In the genomic region with DNA sequence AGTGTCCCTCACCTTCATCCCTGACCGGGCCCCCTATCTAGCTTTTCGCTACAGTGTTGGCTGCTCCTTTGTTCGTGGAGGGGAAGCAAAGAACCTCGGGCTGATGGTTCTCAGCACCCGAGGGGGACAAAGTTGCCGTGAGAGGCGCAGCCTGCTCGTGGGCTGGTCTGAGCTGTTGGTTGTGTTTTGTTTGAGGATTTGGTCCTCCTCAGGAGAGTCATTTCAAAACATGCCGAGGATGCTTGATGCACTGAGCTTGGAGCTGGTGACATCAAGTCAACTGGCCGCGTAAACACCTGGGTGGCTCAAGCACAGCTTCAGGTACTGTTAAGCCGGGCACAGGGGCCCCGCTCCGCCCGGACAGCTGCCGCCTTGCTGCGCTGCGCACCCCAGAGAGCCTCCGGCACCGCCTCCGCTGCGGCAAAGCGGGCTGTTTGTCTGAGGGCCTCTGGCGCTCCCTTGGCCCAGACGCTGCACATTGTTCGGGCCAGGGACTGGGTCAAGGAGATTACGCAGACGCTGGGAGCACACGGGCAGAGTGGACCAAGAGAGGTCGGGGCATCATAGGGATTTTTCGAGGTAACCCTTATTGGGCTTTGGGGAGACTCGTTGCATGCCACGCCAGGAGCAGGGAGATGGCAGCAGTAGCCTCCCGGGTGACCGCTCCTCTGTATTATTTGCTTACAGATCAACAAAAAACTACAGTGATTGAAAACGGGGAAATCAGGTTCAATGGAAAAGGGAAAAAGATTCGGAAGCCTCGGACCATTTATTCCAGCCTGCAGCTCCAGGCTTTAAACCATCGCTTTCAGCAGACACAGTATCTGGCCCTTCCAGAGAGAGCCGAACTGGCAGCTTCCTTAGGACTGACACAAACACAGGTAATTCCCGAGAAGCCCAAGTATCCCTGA, we compare ENCODE assay signal across 14 cellular contexts. TPM values are rescaled to one million over a fixed set of nuclear protein-coding genes. Genes with fewer than 3 reads are reported as not detected.
DNase-seq lines count a peak whose midpoint lies in the region; ATAC-seq, FAIRE-seq and TF ChIP-seq lines count a peak whose summit lies in the region.
"Had no signal": no experiment of that assay in that cellular context is flagged by ENCODE, and none has a peak within 500 bp of the region (broad histone marks: within the 10 kb centered on the region; RNA-seq: fewer than 3 reads in every experiment).

No MANE protein-coding gene starts in this region.

- peaks cover 6% of the 10 kb centered on the region for H3K9me3 Mint-ChIP-seq in activated T-helper 17 cell treated with anti-CD3 and anti-CD28 coated beads, Interleukin-2, amount 50 U/mL, for 72 hours
- H3K9me3 Mint-ChIP-seq in HFFc6: no peaks in the 10 kb centered on the region

- H3K27ac Mint-ChIP-seq in activated T-helper 17 cell treated with anti-CD3 and anti-CD28 coated beads, Interleukin-2, amount 50 U/mL, for 72 hours: no peak overlapping the region
- H3K27ac Mint-ChIP-seq in HFFc6: no peak overlapping the region

- H3K36me3 ChIP-seq in HepG2 (replicated peaks in 1 of 2; ENCODE audit: control insufficient read depth in 1 of 2, insufficient read depth in 2 of 2, low read length in 2 of 2) (peaks cover 8% of the 10 kb centered on the region in 2 experiments), right lobe of liver (no peaks in the 10 kb centered on the region), mesodermal cell (ENCODE audit: control insufficient read depth, insufficient read depth, low read length) (no peaks in the 10 kb centered on the region)

- H3K4me3 Mint-ChIP-seq in activated T-helper 17 cell treated with anti-CD3 and anti-CD28 coated beads, Interleukin-2, amount 50 U/mL, for 72 hours: peak overlapping the region; percentile 70
- no peak overlapping the region for H3K4me3 Mint-ChIP-seq in HFFc6

- TF ChIP-seq EP300 in HepG2 (IDR thresholded peaks at IDR 0.05; ENCODE audit: low read depth in 2 of 2, low read length in 2 of 2) (no peak), HepG2 (CRISPR knock-in tag; IDR thresholded peaks at IDR 0.05; ENCODE audit: borderline replicate concordance) (no peak)

- H3K4me3 ChIP-seq in HepG2 (replicated peaks in 1 of 3; ENCODE audit: insufficient read depth in 1 of 3, low read depth in 2 of 3, low read length in 3 of 3) (peak overlapping the region; percentile 71 to 79 (median 78)), right lobe of liver (no peak overlapping the region), mesodermal cell (ENCODE audit: extremely low read depth, insufficient read depth, low read length, poor library complexity, severe bottlenecking) (peak overlapping the region; percentile 5)
- H3K4me3 ChIP-seq: GM23248 had no signal

- no peak overlapping the region for H2AFZ ChIP-seq in HepG2 (ENCODE audit: low read length)
- H2AFZ ChIP-seq: GM23248 had no signal

- H3K27me3 ChIP-seq in HepG2 (ENCODE audit: control insufficient read depth in 1 of 2, insufficient read depth in 2 of 2, low read length in 2 of 2) (no peaks in the 10 kb centered on the region; a peak in 1 of 5 replicates), right lobe of liver (peaks cover 5 to 68% of the 10 kb centered on the region in 2 donors)

- POLR2A ChIA-PET in HepG2 (lab: Yijun Ruan, JAX): interaction anchor here (0.6 to 4.8 kb wide), 12 partner anchors 10 to 865 kb away, joined by 3 to 163 read pairs (median 8); a partner anchor contains a TSS

- BruUV-seq in HepG2 (replicated peaks; lab: Mats Ljungman, UMichigan): no TSS peak

- ATAC-seq in HepG2 (peak; percentile 27), right lobe of liver (no peak)
- no peak for ATAC-seq in activated T-helper 17 cell treated with anti-CD3 and anti-CD28 coated beads, Interleukin-2, amount 50 U/mL, for 72 hours (replicated peaks)

- H3K27ac ChIP-seq in HepG2 (ENCODE audit: extremely low read length, insufficient read depth, low read length) (peak overlapping the region; percentile 90), right lobe of liver (no peak overlapping the region), mesodermal cell (ENCODE audit: low read depth, low read length, severe bottlenecking) (no peak overlapping the region)
- H3K27ac ChIP-seq: GM23248 had no signal

- no peaks in the 10 kb centered on the region for H3K4me1 Mint-ChIP-seq in activated T-helper 17 cell treated with anti-CD3 and anti-CD28 coated beads, Interleukin-2, amount 50 U/mL, for 72 hours
- H3K4me1 Mint-ChIP-seq in HFFc6 (ENCODE audit: low read depth): no peaks in the 10 kb centered on the region

- TF ChIP-seq CTCF in HepG2 (CRISPR knock-in tag; IDR thresholded peaks at IDR 0.05): peak; percentile 6; the same call in 1 of the 2 replicates
- no peak for TF ChIP-seq CTCF in right lobe of liver (IDR thresholded peaks at IDR 0.05)
- TF ChIP-seq CTCF in GM13976 (IDR thresholded peaks at IDR 0.05; ENCODE audit: borderline replicate concordance, control extremely low read depth, extremely low read depth, insufficient read depth, missing control alignments): no peak
- TF ChIP-seq CTCF in HFFc6 (IDR thresholded peaks at IDR 0.05): no peak

- TF ChIP-seq POLR2A in HepG2 (IDR thresholded peaks at IDR 0.05; ENCODE audit: insufficient read depth in 1 of 2, low read depth in 2 of 2, low read length in 2 of 2) (no peak), right lobe of liver (IDR thresholded peaks at IDR 0.05) (no peak)

- peak overlapping the region; percentile 90 for H3K4me2 ChIP-seq in HepG2 (ENCODE audit: low read depth, low read length)

- peaks cover 9% of the 10 kb centered on the region for H3K79me2 ChIP-seq in HepG2 (ENCODE audit: insufficient read depth, low read length)

- 56% methylated on average over 21 of the region's 41 CpGs for WGBS in HepG2 (ENCODE audit: low lambda C conversion rate)
- 15% methylated on average over 28 of the region's 41 CpGs for WGBS in right lobe of liver (ENCODE audit: insufficient coverage, low coverage, low lambda C conversion rate, missing lambda C conversion rate)
- 1 to 3% methylated on average over 33 to 36 of the region's 41 CpGs for WGBS in mesodermal cell (ENCODE audit: insufficient coverage in 2 of 2), 2 experiments

- H3K4me1 ChIP-seq in HepG2 (ENCODE audit: insufficient read depth, low read length) (peaks cover 35% of the 10 kb centered on the region), right lobe of liver (peaks cover 0 to 4% (median 0%) of the 10 kb centered on the region in 4 donors), mesodermal cell (ENCODE audit: control insufficient read depth, insufficient read depth, low read length, poor library complexity, severe bottlenecking) (no peaks in the 10 kb centered on the region)

- H3K9ac ChIP-seq in HepG2 (ENCODE audit: insufficient read depth, low read depth, low read length): peak overlapping the region; percentile 86
- H3K9ac ChIP-seq: GM23248 had no signal

- FAIRE-seq in HepG2 (lab: Jason Lieb, UNC): no peak
- FAIRE-seq: D721Med, islet of Langerhans had no signal

- CTCF ChIA-PET in HepG2 (lab: Yijun Ruan, JAX; ENCODE audit: low intra/inter-chr PET ratio, low total read pairs): no interaction called here

- intact Hi-C loops in HepG2 (cut with micrococcal nuclease; ENCODE audit: unreplicated experiment): loop anchor here (1.0 to 10.0 kb wide), 6 partner anchors 9 to 930 kb away; a partner anchor contains a TSS
- intact Hi-C loops in right lobe of liver (cut with DNase I): no loop called here

- H3K36me3 Mint-ChIP-seq in activated T-helper 17 cell treated with anti-CD3 and anti-CD28 coated beads, Interleukin-2, amount 50 U/mL, for 72 hours (ENCODE audit: low read depth): peaks cover 5% of the 10 kb centered on the region
- no peaks in the 10 kb centered on the region; the same call in 1 of the 2 replicates for H3K36me3 Mint-ChIP-seq in HFFc6 (ENCODE audit: low read depth)

- DNase-seq in HepG2 (ENCODE audit: low spot score) (no peak), right lobe of liver (no peak), GM13976 (ENCODE audit: low spot score) (no peak), HFFc6 (no peak), EL (no peak)
- DNase-seq in activated effector memory CD4-positive, alpha-beta T cell treated with Interleukin-2 at 50 U/mL for 16 hours: no peak
- DNase-seq: effector CD8-positive, alpha-beta T cell; NCI-H146 had no signal

- no peaks in the 10 kb centered on the region for H4K20me1 ChIP-seq in HepG2 (ENCODE audit: insufficient read depth, low read length)

- in situ Hi-C loops in HepG2 (cut with HindIII; ENCODE audit: extremely low pct_ligation_motif_present, low pct_unique_long_range_greater_than_20kb) (loop anchor here (25.0 kb wide), 1 partner anchor 695 kb away; a partner anchor contains a TSS), GM13976 (cut with MboI; ENCODE audit: low sequenced_read_pairs, unreplicated experiment) (no loop called here)

- H3K27me3 Mint-ChIP-seq in activated T-helper 17 cell treated with anti-CD3 and anti-CD28 coated beads, Interleukin-2, amount 50 U/mL, for 72 hours: peaks cover 67% of the 10 kb centered on the region
- peaks cover 54% of the 10 kb centered on the region for H3K27me3 Mint-ChIP-seq in HFFc6 (ENCODE audit: insufficient read depth)

- TF ChIP-seq RAD21 in HepG2 (CRISPR knock-in tag; IDR thresholded peaks at IDR 0.05): no peak

- H3K9me3 ChIP-seq in HepG2 (ENCODE audit: low read length) (no peaks in the 10 kb centered on the region), right lobe of liver (no peaks in the 10 kb centered on the region), mesodermal cell (ENCODE audit: control insufficient read depth, low read length) (no peaks in the 10 kb centered on the region)

RNA-seq across cellular contexts. Expression of a gene that starts 1.9 kb away (rescaled TPM):
- 4.5 and 5.5 TPM in 2 replicates for total RNA-seq in HepG2 (2016; rRNA removed; fragmentation: Illumina TruSeq; extraction: Trizol)
- 3.3 and 4.7 TPM in 2 replicates for total RNA-seq in HepG2 (2016; cell fraction: cytosol; rRNA removed; fragmentation: Illumina TruSeq; extraction: Trizol; ENCODE audit: low read depth)
- total RNA-seq in HepG2 (2016; cell fraction: insoluble cytoplasmic fraction; rRNA removed; fragmentation: Illumina TruSeq; extraction: Trizol): 3.5 and 5.4 TPM in 2 replicates
- total RNA-seq in HepG2 (2016; cell fraction: membrane; rRNA removed; fragmentation: Illumina TruSeq; extraction: Trizol): 5.4 and 5.6 TPM in 2 replicates
- 6.2 and 7.9 TPM in 2 replicates for total RNA-seq in HepG2 (2016; cell fraction: nucleus; rRNA removed; fragmentation: Illumina TruSeq; extraction: Trizol)
- polyA plus RNA-seq in HepG2 (2011; rRNA removed): 2.4 and 3.5 TPM in 2 replicates
- polyA plus RNA-seq in HepG2 (2011; cell fraction: cytosol; rRNA removed): 2.6 and 2.9 TPM in 2 replicates
- 5.8 and 7.3 TPM in 2 replicates for polyA plus RNA-seq in HepG2 (2011; cell fraction: nucleus; rRNA removed)
- 4.5 and 5.0 TPM in 2 replicates for polyA plus RNA-seq in HepG2 (2012)
- 1.5 and 1.8 TPM in 2 replicates for polyA plus RNA-seq in HepG2 (2016; cell fraction: cytosol; fragmentation: Illumina TruSeq; extraction: Trizol; ENCODE audit: low read depth)
- polyA plus RNA-seq in HepG2 (2016; cell fraction: insoluble cytoplasmic fraction; fragmentation: Illumina TruSeq; extraction: Trizol; ENCODE audit: low read depth): 6.9 and 8.6 TPM in 2 replicates
- polyA plus RNA-seq in HepG2 (2016; cell fraction: membrane; fragmentation: Illumina TruSeq; extraction: Trizol; ENCODE audit: low read depth): 3.4 and 4.2 TPM in 2 replicates
- 13.3 and 14.1 TPM in 2 replicates for polyA plus RNA-seq in HepG2 (2016; cell fraction: nucleus; fragmentation: Illumina TruSeq; extraction: Trizol; ENCODE audit: insufficient read depth, low read depth)
- polyA minus RNA-seq in HepG2 (2011; rRNA and poly(A)+ RNA removed; ENCODE audit: low replicate concordance): 3.2 TPM in 1 of 2 replicates, not detected in the other
- 2.5 and 2.8 TPM in 2 replicates for polyA minus RNA-seq in HepG2 (2011; cell fraction: cytosol; rRNA and poly(A)+ RNA removed)
- 7.8 and 15.5 TPM in 2 replicates for polyA minus RNA-seq in HepG2 (2011; cell fraction: nucleus; rRNA and poly(A)+ RNA removed)
- total RNA-seq in right lobe of liver: not detected
- not detected for total RNA-seq in activated T-helper 17 cell treated with anti-CD3 and anti-CD28 coated beads, Interleukin-2, amount 50 U/mL, for 72 hours
- 1.6 TPM for polyA plus RNA-seq in mesodermal cell (2013, experiment 1 of 2)
- 1.0 TPM for polyA plus RNA-seq in mesodermal cell (2013, experiment 2 of 2)
- not detected for total RNA-seq in HFFc6 (2021; fragmentation: NEBNext Ultra II Directional; extraction: Animal tissue kit (Norgen Biotek cat#: 25700))
- total RNA-seq: GM23248, pulmonary artery endothelial cell had no signal
- polyA plus RNA-seq: GM23248 had no signal

RNA-seq across cellular contexts. Expression of a gene that starts 17.4 kb away (rescaled TPM):
- total RNA-seq in HepG2 (2016; rRNA removed; fragmentation: Illumina TruSeq; extraction: Trizol) (not detected in 2 replicates), right lobe of liver (not detected)
- total RNA-seq in HepG2 (2016; cell fraction: cytosol; rRNA removed; fragmentation: Illumina TruSeq; extraction: Trizol; ENCODE audit: low read depth): not detected in 2 replicates
- total RNA-seq in HepG2 (2016; cell fraction: insoluble cytoplasmic fraction; rRNA removed; fragmentation: Illumina TruSeq; extraction: Trizol): not detected in 2 replicates
- not detected in 2 replicates for total RNA-seq in HepG2 (2016; cell fraction: membrane; rRNA removed; fragmentation: Illumina TruSeq; extraction: Trizol)
- not detected in 2 replicates for total RNA-seq in HepG2 (2016; cell fraction: nucleus; rRNA removed; fragmentation: Illumina TruSeq; extraction: Trizol)
- polyA plus RNA-seq in HepG2 (2011; rRNA removed): not detected in 2 replicates
- not detected in 2 replicates for polyA plus RNA-seq in HepG2 (2011; cell fraction: cytosol; rRNA removed)
- polyA plus RNA-seq in HepG2 (2011; cell fraction: nucleus; rRNA removed): not detected in 2 replicates
- not detected in 2 replicates for polyA plus RNA-seq in HepG2 (2012)
- polyA plus RNA-seq in HepG2 (2016; cell fraction: cytosol; fragmentation: Illumina TruSeq; extraction: Trizol; ENCODE audit: low read depth): not detected in 2 replicates
- not detected in 2 replicates for polyA plus RNA-seq in HepG2 (2016; cell fraction: insoluble cytoplasmic fraction; fragmentation: Illumina TruSeq; extraction: Trizol; ENCODE audit: low read depth)
- not detected in 2 replicates for polyA plus RNA-seq in HepG2 (2016; cell fraction: membrane; fragmentation: Illumina TruSeq; extraction: Trizol; ENCODE audit: low read depth)
- not detected in 2 replicates for polyA plus RNA-seq in HepG2 (2016; cell fraction: nucleus; fragmentation: Illumina TruSeq; extraction: Trizol; ENCODE audit: insufficient read depth, low read depth)
- polyA minus RNA-seq in HepG2 (2011; rRNA and poly(A)+ RNA removed; ENCODE audit: low replicate concordance): not detected in 2 replicates
- not detected in 2 replicates for polyA minus RNA-seq in HepG2 (2011; cell fraction: cytosol; rRNA and poly(A)+ RNA removed)
- polyA minus RNA-seq in HepG2 (2011; cell fraction: nucleus; rRNA and poly(A)+ RNA removed): not detected in 2 replicates
- total RNA-seq in activated T-helper 17 cell treated with anti-CD3 and anti-CD28 coated beads, Interleukin-2, amount 50 U/mL, for 72 hours: not detected
- 6.0 TPM for polyA plus RNA-seq in mesodermal cell (2013, experiment 1 of 2)
- 4.1 TPM for polyA plus RNA-seq in mesodermal cell (2013, experiment 2 of 2)
- not detected for total RNA-seq in HFFc6 (2021; fragmentation: NEBNext Ultra II Directional; extraction: Animal tissue kit (Norgen Biotek cat#: 25700))
- total RNA-seq: GM23248, pulmonary artery endothelial cell had no signal
- polyA plus RNA-seq: GM23248 had no signal

Comparison
In these comparisons a context has a peak if more than half of its experiments do, and no peak if none do; other contexts are left out.
1. H3K4me3 ChIP-seq: peak in HepG2 (3 of 3) and mesodermal cell (single experiment); none in right lobe of liver (0 of 3).